In the genomic region with DNA sequence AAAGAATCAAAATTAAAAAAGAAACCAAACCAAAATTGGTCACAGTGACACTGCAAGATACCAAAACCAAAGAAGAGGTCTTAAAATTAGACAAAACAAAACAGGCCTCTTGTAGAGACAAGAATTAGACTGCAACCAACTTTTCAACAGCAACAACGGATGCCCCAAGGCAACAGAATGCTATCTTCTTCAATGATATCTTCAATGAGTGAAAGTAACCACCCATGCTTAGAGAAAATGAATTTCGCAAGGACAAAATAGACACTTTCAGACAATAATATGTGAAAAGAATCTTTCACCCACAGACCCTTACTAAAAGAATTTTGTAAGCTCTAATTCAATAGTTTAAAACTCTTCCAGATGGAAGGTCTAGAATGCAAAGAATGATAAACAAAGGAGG, we compare ENCODE assay signal across 22 cellular contexts. TPM values are rescaled to one million over a fixed set of nuclear protein-coding genes. Genes with fewer than 3 reads are reported as not detected.
DNase-seq lines count a peak whose midpoint lies in the region; ATAC-seq and TF ChIP-seq lines count a peak whose summit lies in the region.
"Had no signal": no experiment of that assay in that cellular context is flagged by ENCODE, and none has a peak within 500 bp of the region (broad histone marks: within the 10 kb centered on the region; RNA-seq: fewer than 3 reads in every experiment).

No MANE protein-coding gene starts in this region.

- no peak overlapping the region for H2BK12ac ChIP-seq in mesenchymal stem cell (ENCODE audit: low read length in 2 of 2)

- peaks cover 3% of the 10 kb centered on the region; the same call in 1 of the 2 replicates for H3K4me1 ChIP-seq in IMR-90 (ENCODE audit: control insufficient read depth, insufficient read depth, low read length)
- H3K4me1 ChIP-seq in mesenchymal stem cell (ENCODE audit: control insufficient read depth, insufficient read depth, low read depth, low read length) = peaks cover 3% of the 10 kb centered on the region

- H3K36me3 ChIP-seq in IMR-90 (ENCODE audit: control insufficient read depth, insufficient read depth, low read length) = peaks cover 11% of the 10 kb centered on the region
- H3K36me3 ChIP-seq in mesenchymal stem cell (ENCODE audit: control insufficient read depth in 1 of 2, insufficient read depth in 2 of 2, low read depth in 1 of 2, low read length in 2 of 2) = peaks cover 15 to 80% of the 10 kb centered on the region in 2 experiments

- CTCF ChIA-PET in IMR-90 (lab: Yijun Ruan, JAX) = interaction anchor here (1.0 kb wide), 1 partner anchor 14 kb away, joined by 3 read pairs; no protein-coding TSS in a partner anchor

- no CpG with 5 or more reads among the region's 2 CpGs for WGBS in IMR-90 (ENCODE audit: extremely low coverage in 2 of 2, insufficient read length in 1 of 2), 2 experiments
- 97% methylated on average over 2 of the region's 2 CpGs for WGBS in mesenchymal stem cell

- no peak overlapping the region for H3K4me3 Mint-ChIP-seq in activated CD4-positive, alpha-beta T cell treated with anti-CD3 and anti-CD28 coated beads, Interleukin-2, amount 10 ng/mL, durations not matched to agents 24 days and 14 days
- H3K4me3 Mint-ChIP-seq in activated T-cell treated with anti-CD3 and anti-CD28 coated beads, Interleukin-2, amount 50 U/mL, for 72 hours = peak overlapping the region in 1 of 2 donors; percentile 14
- H3K4me3 Mint-ChIP-seq: CD4-positive, CD25-positive, alpha-beta regulatory T cell had no signal

- H2BK20ac ChIP-seq in IMR-90 (ENCODE audit: low read depth, low read length) = no peak overlapping the region; the same call in 1 of the 2 replicates

- H3K14ac ChIP-seq in IMR-90 (replicated peaks; ENCODE audit: low read depth, low read length) (no peak overlapping the region), mesenchymal stem cell (ENCODE audit: low read length in 2 of 2) (no peak overlapping the region)

- H4K20me1 ChIP-seq in IMR-90 (ENCODE audit: insufficient read depth, low read length) = no peaks in the 10 kb centered on the region
- H4K20me1 ChIP-seq: BLaER1 had no signal

- H3K27ac Mint-ChIP-seq in activated CD4-positive, alpha-beta T cell treated with anti-CD3 and anti-CD28 coated beads, Interleukin-2, amount 10 ng/mL, durations not matched to agents 24 days and 14 days = peak overlapping the region; percentile 9
- no peak overlapping the region for H3K27ac Mint-ChIP-seq in activated T-cell treated with anti-CD3 and anti-CD28 coated beads, Interleukin-2, amount 50 U/mL, for 72 hours

- peaks cover 41% of the 10 kb centered on the region for H3K36me3 Mint-ChIP-seq in activated CD4-positive, alpha-beta T cell treated with anti-CD3 and anti-CD28 coated beads, Interleukin-2, amount 10 ng/mL, durations not matched to agents 24 days and 14 days (ENCODE audit: low read depth)
- peaks cover 1 to 21% of the 10 kb centered on the region in 2 donors for H3K36me3 Mint-ChIP-seq in activated T-cell treated with anti-CD3 and anti-CD28 coated beads, Interleukin-2, amount 50 U/mL, for 72 hours (ENCODE audit: insufficient read depth in 2 of 2)

- TF ChIP-seq CTCF in IMR-90 (conservative IDR thresholded peaks at IDR 0.05; ENCODE audit: low read depth, low read length) = no peak
- TF ChIP-seq CTCF in choroid plexus epithelial cell (conservative IDR thresholded peaks at IDR 0.05; ENCODE audit: low read depth, low read length) = no peak

- no peaks in the 10 kb centered on the region for H3K9me3 Mint-ChIP-seq in activated CD4-positive, alpha-beta T cell treated with anti-CD3 and anti-CD28 coated beads, Interleukin-2, amount 10 ng/mL, durations not matched to agents 24 days and 14 days
- H3K9me3 Mint-ChIP-seq in activated T-cell treated with anti-CD3 and anti-CD28 coated beads, Interleukin-2, amount 50 U/mL, for 72 hours = no peaks in the 10 kb centered on the region
- H3K9me3 Mint-ChIP-seq: CD4-positive, CD25-positive, alpha-beta regulatory T cell had no signal

- H2AFZ ChIP-seq in IMR-90 (replicated peaks; ENCODE audit: low read length, poor library complexity) = no peak overlapping the region
- no peak overlapping the region for H2AFZ ChIP-seq in mesenchymal stem cell (ENCODE audit: low read depth, low read length)

- no TSS peak for BruUV-seq in IMR-90 (replicated peaks; lab: Mats Ljungman, UMichigan)

- H3K23ac ChIP-seq in IMR-90 (ENCODE audit: low read depth, low read length) (no peak overlapping the region), mesenchymal stem cell (ENCODE audit: low read length in 2 of 2) (no peak overlapping the region)

- H3K79me1 ChIP-seq in IMR-90 (ENCODE audit: low read depth in 1 of 2, low read length in 2 of 2) (peaks cover 12 to 47% of the 10 kb centered on the region in 2 experiments), mesenchymal stem cell (replicated peaks; ENCODE audit: low read length, poor library complexity, severe bottlenecking) (peaks cover 29% of the 10 kb centered on the region)

- H3K27ac ChIP-seq in IMR-90 (ENCODE audit: insufficient read depth, low read length) (no peak overlapping the region), mesenchymal stem cell (ENCODE audit: low read length, poor library complexity, severe bottlenecking) (no peak overlapping the region)
- H3K27ac ChIP-seq: 22Rv1, BLaER1, HL-60 had no signal

- in situ Hi-C loops in IMR-90 (cut with MboI; ENCODE audit: low sequenced_read_pairs) = no loop called here

- TF ChIP-seq RAD21 in IMR-90 (IDR thresholded peaks at IDR 0.05; ENCODE audit: low read length) = no peak

- H3K18ac ChIP-seq in IMR-90 (ENCODE audit: low read depth, low read length) (peak overlapping the region; percentile 39; the same call in 1 of the 2 replicates), mesenchymal stem cell (ENCODE audit: low read depth in 1 of 2, low read length in 2 of 2) (no peak overlapping the region)

- dilution Hi-C loops in IMR-90 (cut with HindIII; ENCODE audit: low sequenced_read_pairs, unreplicated experiment) = no loop called here

- TF ChIP-seq POLR2A in IMR-90 (IDR thresholded peaks at IDR 0.05; ENCODE audit: low read depth, low read length) = no peak

- H2BK120ac ChIP-seq in IMR-90 (ENCODE audit: low read depth, low read length) = no peak overlapping the region; the same call in 1 of the 2 replicates
- H2BK120ac ChIP-seq in mesenchymal stem cell (ENCODE audit: low read depth, low read length) = no peak overlapping the region

- no peaks in the 10 kb centered on the region for H3K27me3 Mint-ChIP-seq in activated CD4-positive, alpha-beta T cell treated with anti-CD3 and anti-CD28 coated beads, Interleukin-2, amount 10 ng/mL, durations not matched to agents 24 days and 14 days
- H3K27me3 Mint-ChIP-seq in activated T-cell treated with anti-CD3 and anti-CD28 coated beads, Interleukin-2, amount 50 U/mL, for 72 hours (ENCODE audit: low read depth) = no peaks in the 10 kb centered on the region
- H3K27me3 Mint-ChIP-seq: CD4-positive, CD25-positive, alpha-beta regulatory T cell had no signal

- POLR2A ChIA-PET in IMR-90 (lab: Charles Lee; ENCODE audit: unreplicated experiment) = no interaction called here

- no peak overlapping the region for H4K8ac ChIP-seq in IMR-90 (ENCODE audit: low read depth in 2 of 2, low read length in 2 of 2)
- H4K8ac ChIP-seq in mesenchymal stem cell (ENCODE audit: low read length) = no peak overlapping the region

- H3K27me3 ChIP-seq in IMR-90 (ENCODE audit: control insufficient read depth, insufficient read depth, low read length) (no peaks in the 10 kb centered on the region), mesenchymal stem cell (ENCODE audit: control insufficient read depth in 1 of 2, insufficient read depth in 1 of 2, low read length in 2 of 2) (no peaks in the 10 kb centered on the region)
- H3K27me3 ChIP-seq: BLaER1 had no signal

- H3K9me1 ChIP-seq in IMR-90 (ENCODE audit: insufficient read depth, low read length) = peaks cover 9% of the 10 kb centered on the region

- H3K4me2 ChIP-seq in IMR-90 (ENCODE audit: low read depth, low read length) (peak overlapping the region; percentile 23; the same call in 1 of the 2 replicates), mesenchymal stem cell (ENCODE audit: low read length, poor library complexity, severe bottlenecking) (no peak overlapping the region)
- H3K4me2 ChIP-seq: BLaER1 had no signal

- intact Hi-C loops in activated CD4-positive, alpha-beta T cell treated with anti-CD3 and anti-CD28 coated beads, Interleukin-2, amount 10 ng/mL, durations not matched to agents 24 days and 14 days (cut with micrococcal nuclease) = loop anchor here (2.0 kb wide), 1 partner anchor 42 kb away; the partner anchor contains the start of gene USP48
- intact Hi-C loops in IMR-90 (cut with micrococcal nuclease) = loop anchor here (5.0 kb wide), 1 partner anchor 34 kb away; no protein-coding TSS in a partner anchor

- no peak overlapping the region for H2BK15ac ChIP-seq in IMR-90 (ENCODE audit: low read depth, low read length)
- no peak overlapping the region for H2BK15ac ChIP-seq in mesenchymal stem cell (ENCODE audit: low read depth, poor library complexity, severe bottlenecking)

- H4K91ac ChIP-seq in IMR-90 (ENCODE audit: insufficient read depth, low read depth, low read length) = 0 out of 2 replicates have a peak overlapping the region, but pooled peaks have one; percentile 17
- H4K91ac ChIP-seq in mesenchymal stem cell (ENCODE audit: low read length) = no peak overlapping the region

- H3K4ac ChIP-seq in IMR-90 (ENCODE audit: low read depth, low read length) (peak overlapping the region; percentile 31; the same call in 1 of the 2 replicates), mesenchymal stem cell (ENCODE audit: low read depth in 1 of 2, low read length in 2 of 2) (no peak overlapping the region)

- H2BK5ac ChIP-seq in IMR-90 (ENCODE audit: low read depth, low read length, poor library complexity, severe bottlenecking) (peak overlapping the region; percentile 60), mesenchymal stem cell (ENCODE audit: low read depth, low read length, poor library complexity, severe bottlenecking) (no peak overlapping the region)

- peak overlapping the region; percentile 56; the same call in 1 of the 2 replicates for H4K5ac ChIP-seq in IMR-90 (ENCODE audit: low read depth, low read length)

- peaks cover 16% of the 10 kb centered on the region for H3K4me1 Mint-ChIP-seq in activated CD4-positive, alpha-beta T cell treated with anti-CD3 and anti-CD28 coated beads, Interleukin-2, amount 10 ng/mL, durations not matched to agents 24 days and 14 days
- H3K4me1 Mint-ChIP-seq in activated T-cell treated with anti-CD3 and anti-CD28 coated beads, Interleukin-2, amount 50 U/mL, for 72 hours (ENCODE audit: low read depth) = peaks cover 40% of the 10 kb centered on the region

- H3K9me3 ChIP-seq in IMR-90 (ENCODE audit: control insufficient read depth, insufficient read depth, low read length) (no peaks in the 10 kb centered on the region), mesenchymal stem cell (ENCODE audit: control insufficient read depth, low read length) (no peaks in the 10 kb centered on the region)
- H3K9me3 ChIP-seq: BLaER1 had no signal

- H3K56ac ChIP-seq in IMR-90 (ENCODE audit: extremely low read depth, insufficient read depth, low read length) = no peak overlapping the region

- no peak overlapping the region for H2AK9ac ChIP-seq in IMR-90 (replicated peaks; ENCODE audit: low read depth, low read length, poor library complexity)

- H3K9ac ChIP-seq in IMR-90 (ENCODE audit: low read depth, low read length) = no peak overlapping the region
- H3K9ac ChIP-seq in mesenchymal stem cell (ENCODE audit: low read length) = no peak overlapping the region
- H3K9ac ChIP-seq: BLaER1 had no signal

- DNase-seq in activated CD4-positive, alpha-beta T cell treated with anti-CD3 and anti-CD28 coated beads, Interleukin-2, amount 10 ng/mL, durations not matched to agents 24 days and 14 days = no peak
- DNase-seq in activated CD4-positive, alpha-beta T cell treated with anti-CD3 and anti-CD28 coated beads for 48 hours = no peak
- peak; percentile 17 for DNase-seq in IMR-90
- peak; percentile 6 for DNase-seq in choroid plexus epithelial cell (ENCODE audit: low read depth)
- DNase-seq in mesenchymal stem cell = peak; percentile 14
- DNase-seq in activated T-cell treated with anti-CD3 and anti-CD28 coated beads, Interleukin-2, amount 50 U/mL, for 72 hours = no peak
- DNase-seq: CD4-positive, CD25-positive, alpha-beta regulatory T cell; DMS53; Karpas-422; NCI-H1092; NCI-H1417 treated with DMSO at 0.1 percent for 48 hours; NCI-H1694 treated with DMSO at 0.1 percent for 48 hours; NCI-H2081; NCI-H2227 treated with DMSO at 0.1 percent for 48 hours; NCI-H510A; NCI-H69; SIG-M5 had no signal

- H2AK5ac ChIP-seq in IMR-90 (ENCODE audit: low read depth, low read length) (no peak overlapping the region), mesenchymal stem cell (ENCODE audit: low read length, severe bottlenecking) (no peak overlapping the region)

- no peak overlapping the region for H3K4me3 ChIP-seq in IMR-90 (ENCODE audit: insufficient read depth, low read depth, low read length)
- H3K4me3 ChIP-seq in choroid plexus epithelial cell (ENCODE audit: low read depth, low read length) = no peak overlapping the region
- no peak overlapping the region for H3K4me3 ChIP-seq in mesenchymal stem cell (ENCODE audit: insufficient read depth in 1 of 2, low read depth in 1 of 2, low read length in 2 of 2)
- H3K4me3 ChIP-seq: BLaER1 had no signal

- ATAC-seq in IMR-90 (ENCODE audit: low read depth) (peak; percentile 59), HG03520 (IDR thresholded peaks at IDR 0.05; ENCODE audit: unreplicated experiment) (no peak), GM21717 (IDR thresholded peaks at IDR 0.05; ENCODE audit: unreplicated experiment) (no peak)
- no peak for ATAC-seq in activated T-cell treated with anti-CD3 and anti-CD28 coated beads, Interleukin-2, amount 50 U/mL, for 72 hours (replicated peaks in 1 of 2)

RNA-seq across cellular contexts. Expression of gene USP48, which starts 41.7 kb away (rescaled TPM):
- 92.0 and 92.7 TPM in 2 replicates for total RNA-seq in activated CD4-positive, alpha-beta T cell treated with anti-CD3 and anti-CD28 coated beads, Interleukin-2, amount 10 ng/mL, durations not matched to agents 24 days and 14 days
- 24.7 and 47.2 TPM in 2 replicates for total RNA-seq in IMR-90 (2012; rRNA removed)
- polyA plus RNA-seq in IMR-90 (2012; rRNA removed) = 17.1 and 25.0 TPM in 2 replicates
- 4.0 and 5.6 TPM in 2 replicates for polyA plus RNA-seq in IMR-90 (2012; cell fraction: cytosol; rRNA removed)
- polyA plus RNA-seq in IMR-90 (2012; cell fraction: nucleus; rRNA removed; ENCODE audit: low replicate concordance) = 7.8 and 40.6 TPM in 2 replicates
- 30.1 TPM for polyA plus RNA-seq in mesenchymal stem cell (2013, experiment 1 of 2)
- 29.8 TPM for polyA plus RNA-seq in mesenchymal stem cell (2013, experiment 2 of 2)
- total RNA-seq in activated T-cell treated with anti-CD3 and anti-CD28 coated beads, Interleukin-2, amount 50 U/mL, for 72 hours = 100 to 1,000 TPM; 129 to 143 TPM

Comparison
In these comparisons a context has a peak if more than half of its experiments do, and no peak if none do; other contexts are left out.
1. DNase-seq: peak in IMR-90 (single experiment), choroid plexus epithelial cell (single experiment) and mesenchymal stem cell (single experiment); none in activated CD4-positive, alpha-beta T cell treated with anti-CD3 and anti-CD28 coated beads, Interleukin-2, amount 10 ng/mL, durations not matched to agents 24 days and 14 days (single experiment), activated CD4-positive, alpha-beta T cell treated with anti-CD3 and anti-CD28 coated beads for 48 hours (single experiment) and activated T-cell treated with anti-CD3 and anti-CD28 coated beads, Interleukin-2, amount 50 U/mL, for 72 hours (0 of 2).